Comparison of ENCODE assay signal across 9 cellular contexts in the genomic region with DNA sequence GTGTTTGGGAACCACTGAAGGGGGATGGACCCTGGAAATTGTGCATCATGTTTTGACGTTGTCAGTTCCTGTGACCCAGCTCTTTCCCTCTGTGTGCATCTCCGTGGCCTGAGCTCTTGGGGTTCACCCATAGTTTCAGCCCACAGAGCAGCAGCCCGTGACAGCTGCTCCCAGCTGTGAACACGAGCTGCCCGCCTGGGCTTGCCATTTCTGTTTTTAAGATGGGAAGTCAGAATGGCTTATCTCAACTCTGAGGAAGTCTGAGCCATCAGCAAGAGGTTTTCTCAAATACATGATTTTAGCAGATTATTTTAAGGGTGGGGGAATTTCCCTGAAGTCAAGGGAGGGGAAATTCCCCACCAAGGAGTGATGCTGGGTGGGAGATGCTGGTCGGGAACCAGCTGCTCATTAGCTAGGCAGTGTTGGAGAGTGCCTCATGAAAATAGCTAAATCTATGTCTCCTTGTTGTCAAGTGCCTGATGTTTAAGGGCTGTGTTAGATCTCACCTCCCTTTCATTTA. TPM values are rescaled to one million over a fixed set of nuclear protein-coding genes. Genes with fewer than 3 reads are reported as not detected.
DNase-seq lines count a peak whose midpoint lies in the region; ATAC-seq and TF ChIP-seq lines count a peak whose summit lies in the region.
"Had no signal": no experiment of that assay in that cellular context is flagged by ENCODE, and none has a peak within 500 bp of the region (broad histone marks: within the 10 kb centered on the region; RNA-seq: fewer than 3 reads in every experiment).

No MANE protein-coding gene starts in this region.

- peak overlapping the region; percentile 64 for H3K4me3 Mint-ChIP-seq in activated CD8-positive, alpha-beta T cell treated with anti-CD3 and anti-CD28 coated beads for 36 hours

- CTCF ChIA-PET in activated CD8-positive, alpha-beta T cell treated with anti-CD3 and anti-CD28 coated beads for 36 hours (lab: Charles Lee) = interaction anchor here (0.6 to 2.4 kb wide), 8 partner anchors 10 to 46 kb away, joined by 3 to 8 read pairs (median 6); no protein-coding TSS in a partner anchor

- DNase-seq in GM19238 (ENCODE audit: insufficient read length, low spot score) (peak; percentile 54), Right ventricle myocardium inferior (ENCODE audit: missing footprints) (peak; percentile 82), islet precursor cell (no peak), LoVo (ENCODE audit: low spot score) (no peak), BE2C (no peak)
- peak; percentile 90 for DNase-seq in activated CD8-positive, alpha-beta T cell treated with anti-CD3 and anti-CD28 coated beads for 36 hours
- peak in 2 of 3 experiments; percentile 43 to 48 for DNase-seq in stimulated activated CD4-positive, alpha-beta T cell treated with anti-CD3 and anti-CD28 coated beads, TNF-alpha, amount 100 ng/mL, for 4 hours (ENCODE audit: low read depth in 3 of 3)

- no peaks in the 10 kb centered on the region for H3K27me3 Mint-ChIP-seq in activated CD8-positive, alpha-beta T cell treated with anti-CD3 and anti-CD28 coated beads for 36 hours

- no peak for TF ChIP-seq CTCF in activated CD8-positive, alpha-beta T cell treated with anti-CD3 and anti-CD28 coated beads for 36 hours (IDR thresholded peaks at IDR 0.05)
- no peak for TF ChIP-seq CTCF in BE2C (IDR thresholded peaks at IDR 0.05; ENCODE audit: low read depth, low read length)

- peaks cover 23% of the 10 kb centered on the region for H3K27me3 ChIP-seq in BE2C

- no peaks in the 10 kb centered on the region for H3K9me3 ChIP-seq in BE2C

- no peaks in the 10 kb centered on the region for H3K4me1 ChIP-seq in BE2C

- peaks cover 81% of the 10 kb centered on the region for H3K4me1 Mint-ChIP-seq in activated CD8-positive, alpha-beta T cell treated with anti-CD3 and anti-CD28 coated beads for 36 hours (ENCODE audit: low read depth)

- POLR2A ChIA-PET in activated CD8-positive, alpha-beta T cell treated with anti-CD3 and anti-CD28 coated beads for 36 hours (lab: Charles Lee) = interaction anchor here (0.9 to 14.8 kb wide), 6 partner anchors 8 to 386 kb away, joined by 3 to 227 read pairs (median 3); no protein-coding TSS in a partner anchor

- H3K36me3 Mint-ChIP-seq in activated CD8-positive, alpha-beta T cell treated with anti-CD3 and anti-CD28 coated beads for 36 hours (ENCODE audit: low read depth) = peaks cover 23% of the 10 kb centered on the region

- intact Hi-C loops in activated CD8-positive, alpha-beta T cell treated with anti-CD3 and anti-CD28 coated beads for 36 hours (cut with micrococcal nuclease) = no loop called here
- intact Hi-C loops in Right ventricle myocardium inferior (cut with DNase I) = no loop called here

- no peak overlapping the region for H3K4me3 ChIP-seq in BE2C (ENCODE audit: low read depth, low read length)

- H3K27ac Mint-ChIP-seq in activated CD8-positive, alpha-beta T cell treated with anti-CD3 and anti-CD28 coated beads for 36 hours = peak overlapping the region; percentile 98

- H3K36me3 ChIP-seq in BE2C = no peaks in the 10 kb centered on the region

- ATAC-seq in HG03108 (IDR thresholded peaks at IDR 0.05; ENCODE audit: unreplicated experiment) (peak; percentile 60), Right ventricle myocardium inferior (no peak)
- ATAC-seq in activated CD8-positive, alpha-beta T cell treated with anti-CD3 and anti-CD28 coated beads for 36 hours = peak; percentile 69

- no peaks in the 10 kb centered on the region for H3K9me3 Mint-ChIP-seq in activated CD8-positive, alpha-beta T cell treated with anti-CD3 and anti-CD28 coated beads for 36 hours

RNA-seq across cellular contexts. Expression of gene C1QTNF9, which starts 34.9 kb away (rescaled TPM):
- total RNA-seq in activated CD8-positive, alpha-beta T cell treated with anti-CD3 and anti-CD28 coated beads for 36 hours = not detected
- total RNA-seq in Right ventricle myocardium inferior = 4.5 TPM
- not detected for polyA plus RNA-seq in BE2C (2012; ENCODE audit: insufficient read depth, insufficient read length, low read depth)
- total RNA-seq: NCI-H460 had no signal

Comparison
In these comparisons a context has a peak if more than half of its experiments do, and no peak if none do; other contexts are left out.
1. DNase-seq: peak in GM19238 (single experiment), activated CD8-positive, alpha-beta T cell treated with anti-CD3 and anti-CD28 coated beads for 36 hours (single experiment), Right ventricle myocardium inferior (single experiment) and stimulated activated CD4-positive, alpha-beta T cell treated with anti-CD3 and anti-CD28 coated beads, TNF-alpha, amount 100 ng/mL, for 4 hours (2 of 3); none in islet precursor cell (single experiment), LoVo (single experiment) and BE2C (single experiment).